Comparison of ENCODE assay signal across 8 cellular contexts in genomic region chr20:4999788-5000187, GRCh38. TPM values are rescaled to one million over a fixed set of nuclear protein-coding genes. Genes with fewer than 3 reads are reported as not detected.
DNase-seq lines count a peak whose midpoint lies in the region; TF ChIP-seq lines count a peak whose summit lies in the region.

No MANE protein-coding gene starts in this region.

- DNase-seq in GM12865 (ENCODE audit: low read depth): no peak
- DNase-seq in NCI-H2196 (lab: John Stamatoyannopoulos, UW; ENCODE audit: unreplicated experiment): peak; percentile 63
- no peak for DNase-seq in progenitor cell of endocrine pancreas (ENCODE audit: low spot score, unreplicated experiment)
- no peak for DNase-seq in activated CD8-positive, alpha-beta memory T cell treated with anti-CD3 and anti-CD28 coated beads, Interleukin-2, amount 50 U/mL, for 4 hours
- no peak for DNase-seq in RKO (ENCODE audit: low spot score)
- no peak for DNase-seq in Kasumi-1 (lab: John Stamatoyannopoulos, UW)
- no peak for DNase-seq in cardiac septum (ENCODE audit: low spot score)

- TF ChIP-seq CTCF in GM12865 (IDR thresholded peaks at IDR 0.05; ENCODE audit: insufficient read depth, low read depth, low read length, missing control alignments): no peak
- TF ChIP-seq CTCF in progenitor cell of endocrine pancreas (IDR thresholded peaks at IDR 0.05; ENCODE audit: unreplicated experiment): no peak

- intact Hi-C loops in dendritic cell treated with granulocyte-macrophage colony-stimulating factor and Interleukin-4, amounts not matched to agents 40 ng/mL and 50 ng/mL, for 4 days (cut with micrococcal nuclease): loop anchor here (5.0 kb wide), 2 partner anchors 58 to 103 kb away; no protein-coding TSS in a partner anchor
- intact Hi-C loops in cardiac septum (cut with DNase I): no loop called here

- H3K4me3 ChIP-seq in GM12865 (ENCODE audit: low read depth, low read length): peak overlapping the region; percentile 83

- peaks cover 13% of the 10 kb centered on the region for H3K36me3 Mint-ChIP-seq in dendritic cell treated with granulocyte-macrophage colony-stimulating factor and Interleukin-4, amounts not matched to agents 40 ng/mL and 50 ng/mL, for 4 days (ENCODE audit: low read depth)
- H3K36me3 Mint-ChIP-seq in progenitor cell of endocrine pancreas (ENCODE audit: insufficient read depth): no peaks in the 10 kb centered on the region

- H3K4me3 Mint-ChIP-seq in dendritic cell treated with granulocyte-macrophage colony-stimulating factor and Interleukin-4, amounts not matched to agents 40 ng/mL and 50 ng/mL, for 4 days: peak overlapping the region; percentile 88
- peak overlapping the region; percentile 91 for H3K4me3 Mint-ChIP-seq in progenitor cell of endocrine pancreas (ENCODE audit: low read depth)

- H3K9me3 Mint-ChIP-seq in dendritic cell treated with granulocyte-macrophage colony-stimulating factor and Interleukin-4, amounts not matched to agents 40 ng/mL and 50 ng/mL, for 4 days: no peaks in the 10 kb centered on the region
- H3K9me3 Mint-ChIP-seq in progenitor cell of endocrine pancreas (ENCODE audit: low read depth): no peaks in the 10 kb centered on the region

- peaks cover 2% of the 10 kb centered on the region for H3K27me3 Mint-ChIP-seq in dendritic cell treated with granulocyte-macrophage colony-stimulating factor and Interleukin-4, amounts not matched to agents 40 ng/mL and 50 ng/mL, for 4 days
- H3K27me3 Mint-ChIP-seq in progenitor cell of endocrine pancreas: peaks cover 19% of the 10 kb centered on the region

- H3K27ac Mint-ChIP-seq in dendritic cell treated with granulocyte-macrophage colony-stimulating factor and Interleukin-4, amounts not matched to agents 40 ng/mL and 50 ng/mL, for 4 days: peak overlapping the region; percentile 86
- H3K27ac Mint-ChIP-seq in progenitor cell of endocrine pancreas: no peak overlapping the region

- H3K4me1 Mint-ChIP-seq in dendritic cell treated with granulocyte-macrophage colony-stimulating factor and Interleukin-4, amounts not matched to agents 40 ng/mL and 50 ng/mL, for 4 days (ENCODE audit: low read depth): peaks cover 45% of the 10 kb centered on the region
- H3K4me1 Mint-ChIP-seq in progenitor cell of endocrine pancreas (ENCODE audit: low read depth): peaks cover 14% of the 10 kb centered on the region

RNA-seq across cellular contexts. Expression of gene SLC23A2, which starts 1.5 kb away (rescaled TPM):
- 23.4 and 23.6 TPM in 2 replicates for total RNA-seq in progenitor cell of endocrine pancreas
- total RNA-seq in cardiac septum: 10.0 TPM
